Comparison of ENCODE assay signal across 17 cellular contexts in the genomic region with DNA sequence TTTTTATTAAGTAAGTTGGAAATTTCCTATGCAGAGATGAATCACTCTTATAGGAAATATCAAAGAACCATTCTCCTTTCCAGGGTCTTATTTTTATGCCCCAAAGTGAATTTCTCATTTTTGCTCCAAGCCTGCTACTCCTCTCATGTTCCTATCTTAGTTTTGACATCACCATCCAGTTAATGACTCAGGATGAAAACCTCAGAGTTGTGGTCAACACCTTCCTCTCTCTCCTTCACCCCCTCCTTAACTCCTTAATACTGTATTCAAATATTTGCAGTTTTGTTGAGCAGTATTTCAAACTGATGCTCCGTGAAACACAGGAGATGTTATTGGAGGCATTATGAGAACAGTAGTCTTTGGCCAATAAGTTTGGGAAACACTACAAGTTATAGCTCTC.
"Had no signal": no experiment of that assay in that cellular context is flagged by ENCODE, and none has a peak within 500 bp of the region (broad histone marks: within the 10 kb centered on the region; RNA-seq: fewer than 3 reads in every experiment).

No MANE protein-coding gene starts in this region.

- H3K4me3 ChIP-seq: breast epithelium, coronary artery, left lung, thoracic aorta, upper lobe of right lung had no signal

- H3K9me3 ChIP-seq: breast epithelium, thoracic aorta, upper lobe of right lung had no signal

- DNase-seq: activated CD4-positive, alpha-beta memory T cell treated with anti-CD3 and anti-CD28 coated beads for 36 hours; activated CD4-positive, alpha-beta T cell treated with anti-CD3 and anti-CD28 coated beads for 36 hours; activated naive CD8-positive, alpha-beta T cell treated with anti-CD3 and anti-CD28 coated beads, Interleukin-2, amount 10 ng/mL, durations not matched to agents 7 days and 5 days; activated T-cell treated with anti-CD3 and anti-CD28 coated beads for 4 hours; head of caudate nucleus; kidney; left lung; midbrain; nephron progenitor cell; nucleus accumbens; posterior cingulate gyrus; stimulated activated naive B cell treated with anti-CD40 and anti-IgM and Interleukin-4, amounts not matched to agents 10 μg/mL and 1 μg/mL and 100 μg/mL, for 72 hours; upper lobe of right lung had no signal

- ATAC-seq: activated CD4-positive, alpha-beta T cell treated with anti-CD3 and anti-CD28 coated beads for 36 hours; left lung; stimulated activated naive B cell treated with anti-CD40 and anti-IgM and Interleukin-4, amounts not matched to agents 10 μg/mL and 1 μg/mL and 100 μg/mL, for 72 hours; upper lobe of right lung; WTC11 had no signal

- H3K4me1 ChIP-seq: left lung, upper lobe of right lung had no signal

- H3K27me3 ChIP-seq: breast epithelium, left lung, upper lobe of right lung had no signal

- H3K36me3 ChIP-seq: breast epithelium, left lung, thoracic aorta, upper lobe of right lung had no signal

- H3K27ac ChIP-seq: breast epithelium, coronary artery, left lung, thoracic aorta, upper lobe of right lung had no signal
